In genomic region chr11:17188675-17189074, GRCh38 we compare ENCODE assay signal across 17 cellular contexts. TPM values are rescaled to one million over a fixed set of nuclear protein-coding genes. Genes with fewer than 3 reads are reported as not detected.
DNase-seq lines count a peak whose midpoint lies in the region; ATAC-seq and TF ChIP-seq lines count a peak whose summit lies in the region.
"Had no signal": no experiment of that assay in that cellular context is flagged by ENCODE, and none has a peak within 500 bp of the region (broad histone marks: within the 10 kb centered on the region; RNA-seq: fewer than 3 reads in every experiment).

No MANE protein-coding gene starts in this region.

- H3K23ac ChIP-seq in trophoblast cell (ENCODE audit: low read length), result no peak overlapping the region

- peak; percentile 91 for ATAC-seq in GM23338
- ATAC-seq in HG03280 (IDR thresholded peaks at IDR 0.05; ENCODE audit: unreplicated experiment), result no peak
- no peak for ATAC-seq in HG02870 (IDR thresholded peaks at IDR 0.05; ENCODE audit: unreplicated experiment)
- ATAC-seq: Right ventricle myocardium inferior, SK-N-SH treated with all-trans-retinoic acid at 6 μM for 48 hours had no signal

- no peaks in the 10 kb centered on the region for H3K36me3 ChIP-seq in GM23338 (ENCODE audit: insufficient read depth)
- peaks cover 9 to 20% of the 10 kb centered on the region in 2 experiments for H3K36me3 ChIP-seq in trophoblast cell (ENCODE audit: control insufficient read depth in 1 of 2, insufficient read depth in 2 of 2, low read length in 2 of 2)

- H2BK12ac ChIP-seq in trophoblast cell (ENCODE audit: low read length), result no peak overlapping the region

- H2BK120ac ChIP-seq in trophoblast cell (ENCODE audit: insufficient read depth, low read length, poor library complexity), result no peak overlapping the region

- H3K4me3 ChIP-seq in GM23338 (no peak overlapping the region), fibroblast of pulmonary artery (replicated peaks; ENCODE audit: low read depth, low read length) (no peak overlapping the region), trophoblast cell (ENCODE audit: low read depth, low read length) (no peak overlapping the region)

- H3K18ac ChIP-seq in trophoblast cell (ENCODE audit: low read length), result no peak overlapping the region

- no peak overlapping the region for H3K14ac ChIP-seq in trophoblast cell (ENCODE audit: low read length)

- H2AK5ac ChIP-seq in trophoblast cell (ENCODE audit: low read length), result no peak overlapping the region

- no CpG with 5 or more reads among the region's 2 CpGs for WGBS in trophoblast cell (ENCODE audit: extremely low coverage, insufficient coverage, insufficient read length)

- no peak overlapping the region for H2BK5ac ChIP-seq in trophoblast cell (ENCODE audit: low read depth, low read length, poor library complexity)

- peak in 1 of 2 experiments; percentile 51; a peak in 3 of 4 replicates for TF ChIP-seq CTCF in GM23338 (conservative IDR thresholded peaks at IDR 0.05; ENCODE audit: low read depth in 2 of 2)
- no peak for TF ChIP-seq CTCF in fibroblast of pulmonary artery (IDR thresholded peaks at IDR 0.05; ENCODE audit: low read length, missing control alignments)

- H3K4me1 ChIP-seq in GM23338 (ENCODE audit: insufficient read depth) (peaks cover 12% of the 10 kb centered on the region; the same call in 1 of the 2 replicates), trophoblast cell (ENCODE audit: control insufficient read depth in 1 of 2, insufficient read depth in 2 of 2, low read length in 2 of 2) (peaks cover 0 to 4% of the 10 kb centered on the region in 2 experiments)

- H3K27me3 ChIP-seq in GM23338 (ENCODE audit: insufficient read depth) (no peaks in the 10 kb centered on the region), trophoblast cell (ENCODE audit: insufficient read depth, low read length) (no peaks in the 10 kb centered on the region)

- H3K27ac Mint-ChIP-seq in GM23338, result peak overlapping the region; percentile 54; the same call in 1 of the 2 replicates
- H3K27ac Mint-ChIP-seq: B cell had no signal

- no peak overlapping the region for H3K9ac ChIP-seq in trophoblast cell (ENCODE audit: low read length)

- H2AFZ ChIP-seq in GM23338, result no peak overlapping the region
- no peak overlapping the region for H2AFZ ChIP-seq in trophoblast cell (ENCODE audit: insufficient read depth, low read length, poor library complexity)

- H4K91ac ChIP-seq in trophoblast cell (ENCODE audit: low read depth, low read length), result no peak overlapping the region

- H3K27me3 Mint-ChIP-seq in GM23338 (ENCODE audit: insufficient read depth, low read depth, poor library complexity), result no peaks in the 10 kb centered on the region
- H3K27me3 Mint-ChIP-seq: B cell; CD4-positive, alpha-beta memory T cell had no signal

- H3K9me3 Mint-ChIP-seq in GM23338, result no peaks in the 10 kb centered on the region

- H4K20me1 ChIP-seq in GM23338 (replicated peaks; ENCODE audit: insufficient read depth), result peaks cover 50% of the 10 kb centered on the region

- H3K27ac ChIP-seq in GM23338 (ENCODE audit: low read depth) (peak overlapping the region; percentile 35; the same call in 1 of the 2 replicates), trophoblast cell (ENCODE audit: low read depth, low read length) (no peak overlapping the region)

- H3K4ac ChIP-seq in trophoblast cell (ENCODE audit: low read depth, low read length), result peak overlapping the region; percentile 15

- H3K79me1 ChIP-seq in trophoblast cell (ENCODE audit: low read length), result no peaks in the 10 kb centered on the region

- peaks cover 18% of the 10 kb centered on the region for H3K4me1 Mint-ChIP-seq in GM23338

- H4K12ac ChIP-seq in trophoblast cell (ENCODE audit: low read depth, low read length), result no peak overlapping the region

- no peaks in the 10 kb centered on the region for H3F3A ChIP-seq in GM23338 (replicated peaks; ENCODE audit: low read depth)

- H3K36me3 Mint-ChIP-seq in GM23338 (ENCODE audit: low read depth), result peaks cover 18% of the 10 kb centered on the region

- H3K4me3 Mint-ChIP-seq in GM23338, result no peak overlapping the region
- H3K4me3 Mint-ChIP-seq: B cell; CD4-positive, alpha-beta memory T cell had no signal

- no peak overlapping the region for H3K4me2 ChIP-seq in GM23338
- no peak overlapping the region for H3K4me2 ChIP-seq in trophoblast cell (ENCODE audit: low read length)

- no peak overlapping the region for H4K8ac ChIP-seq in trophoblast cell (ENCODE audit: low read depth, low read length)

- H3K9me3 ChIP-seq in trophoblast cell (ENCODE audit: insufficient read depth, low read depth, low read length), result no peaks in the 10 kb centered on the region

- H3K79me2 ChIP-seq in GM23338 (replicated peaks; ENCODE audit: insufficient read depth) (peaks cover 99% of the 10 kb centered on the region), trophoblast cell (ENCODE audit: control insufficient read depth, insufficient read depth, low read length, poor library complexity) (peaks cover 7% of the 10 kb centered on the region)

- DNase-seq in GM23338 (ENCODE audit: low spot score), result peak; percentile 61
- peak; percentile 17 for DNase-seq in OCI-M1 (lab: John Stamatoyannopoulos, UW)
- DNase-seq in fibroblast of pulmonary artery (ENCODE audit: low read depth), result peak; percentile 10
- DNase-seq in trophoblast cell, result peak in 1 of 2 donors; percentile 57
- no peak for DNase-seq in stimulated activated CD8-positive, alpha-beta memory T cell treated with anti-CD3 and anti-CD28 coated beads, Interleukin-4, amount 100 ng/mL, for 48 hours
- DNase-seq: CD4-positive, alpha-beta memory T cell; DND-41; Karpas-422; NCI-H1417; NCI-H2029 treated with DMSO at 0.1 percent for 48 hours; NCI-H524 treated with DMSO at 0.1 percent for 48 hours; NK-92 treated with Interleukin-12 subunit alpha and Interleukin-12 subunit beta, amount 100 ng/mL, for 24 hours had no signal

- H3K9me2 ChIP-seq in GM23338 (ENCODE audit: insufficient read depth), result no peaks in the 10 kb centered on the region

TF ChIP-seq in GM23338, 12 proteins besides CTCF, POLR2A, EP300 and RAD21 (continues in another document):
- TF ChIP-seq POLR2AphosphoS5 (IDR thresholded peaks at IDR 0.05; ENCODE audit: low read depth) (no peak), NANOG (IDR thresholded peaks at IDR 0.05; ENCODE audit: borderline replicate concordance) (no peak)
- TF ChIP-seq, protein P1, sequence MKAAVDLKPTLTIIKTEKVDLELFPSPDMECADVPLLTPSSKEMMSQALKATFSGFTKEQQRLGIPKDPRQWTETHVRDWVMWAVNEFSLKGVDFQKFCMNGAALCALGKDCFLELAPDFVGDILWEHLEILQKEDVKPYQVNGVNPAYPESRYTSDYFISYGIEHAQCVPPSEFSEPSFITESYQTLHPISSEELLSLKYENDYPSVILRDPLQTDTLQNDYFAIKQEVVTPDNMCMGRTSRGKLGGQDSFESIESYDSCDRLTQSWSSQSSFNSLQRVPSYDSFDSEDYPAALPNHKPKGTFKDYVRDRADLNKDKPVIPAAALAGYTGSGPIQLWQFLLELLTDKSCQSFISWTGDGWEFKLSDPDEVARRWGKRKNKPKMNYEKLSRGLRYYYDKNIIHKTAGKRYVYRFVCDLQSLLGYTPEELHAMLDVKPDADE (IDR thresholded peaks at IDR 0.05), result no peak

RNA-seq across cellular contexts. Expression of gene PIK3C2A, which starts 19.1 kb away (rescaled TPM):
- total RNA-seq in GM23338 (2014; rRNA removed; shearing (Covaris generic)), result 117 and 123 TPM in 2 replicates
- polyA plus RNA-seq in GM23338 (2016; fragmentation: Nextera tagmentation; extraction: Ambion mirVana), result 45.8 and 59.5 TPM in 2 replicates
- 145 and 149 TPM in 2 replicates for polyA plus RNA-seq in trophoblast cell (2013)
